Comparison of ENCODE assay signal across 1 cellular context in the genomic region with DNA sequence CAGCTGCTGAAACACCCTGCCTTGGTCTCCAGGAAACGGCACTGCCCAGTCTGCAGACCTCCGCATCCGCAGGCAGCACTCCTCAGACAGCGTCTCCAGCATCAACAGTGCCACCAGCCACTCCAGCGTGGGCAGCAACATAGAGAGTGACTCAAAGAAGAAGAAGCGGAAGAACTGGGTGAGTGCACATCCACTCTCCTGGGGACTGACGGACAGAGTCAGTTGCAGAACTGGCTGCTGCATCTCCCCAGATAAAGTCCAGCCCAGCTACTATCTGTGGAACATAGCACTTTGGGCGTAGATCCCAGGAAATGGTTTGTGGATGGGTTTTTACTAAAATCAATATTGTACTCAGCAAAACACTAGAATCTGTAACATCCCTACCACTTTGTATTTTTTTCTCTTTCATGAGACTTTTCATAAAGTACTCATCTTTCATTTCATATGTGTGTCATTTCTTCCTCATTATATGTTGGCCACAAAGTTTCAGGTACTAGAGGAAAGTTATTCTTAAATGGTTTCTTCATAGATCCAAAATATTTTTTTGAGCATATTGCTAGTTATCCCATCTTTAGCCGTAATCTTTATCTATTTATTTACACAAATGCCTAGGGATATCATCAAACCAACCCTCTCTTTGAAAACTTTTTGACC.
TF ChIP-seq lines count a peak whose summit lies in the region.

No MANE protein-coding gene starts in this region.

TF ChIP-seq in K562, 482 proteins besides CTCF, POLR2A, EP300 and RAD21 (continued from another document):
- TF ChIP-seq, protein P1, sequence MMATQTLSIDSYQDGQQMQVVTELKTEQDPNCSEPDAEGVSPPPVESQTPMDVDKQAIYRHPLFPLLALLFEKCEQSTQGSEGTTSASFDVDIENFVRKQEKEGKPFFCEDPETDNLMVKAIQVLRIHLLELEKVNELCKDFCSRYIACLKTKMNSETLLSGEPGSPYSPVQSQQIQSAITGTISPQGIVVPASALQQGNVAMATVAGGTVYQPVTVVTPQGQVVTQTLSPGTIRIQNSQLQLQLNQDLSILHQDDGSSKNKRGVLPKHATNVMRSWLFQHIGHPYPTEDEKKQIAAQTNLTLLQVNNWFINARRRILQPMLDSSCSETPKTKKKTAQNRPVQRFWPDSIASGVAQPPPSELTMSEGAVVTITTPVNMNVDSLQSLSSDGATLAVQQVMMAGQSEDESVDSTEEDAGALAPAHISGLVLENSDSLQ (IDR thresholded peaks at IDR 0.05) = peak; percentile 69
- TF ChIP-seq, protein P2, sequence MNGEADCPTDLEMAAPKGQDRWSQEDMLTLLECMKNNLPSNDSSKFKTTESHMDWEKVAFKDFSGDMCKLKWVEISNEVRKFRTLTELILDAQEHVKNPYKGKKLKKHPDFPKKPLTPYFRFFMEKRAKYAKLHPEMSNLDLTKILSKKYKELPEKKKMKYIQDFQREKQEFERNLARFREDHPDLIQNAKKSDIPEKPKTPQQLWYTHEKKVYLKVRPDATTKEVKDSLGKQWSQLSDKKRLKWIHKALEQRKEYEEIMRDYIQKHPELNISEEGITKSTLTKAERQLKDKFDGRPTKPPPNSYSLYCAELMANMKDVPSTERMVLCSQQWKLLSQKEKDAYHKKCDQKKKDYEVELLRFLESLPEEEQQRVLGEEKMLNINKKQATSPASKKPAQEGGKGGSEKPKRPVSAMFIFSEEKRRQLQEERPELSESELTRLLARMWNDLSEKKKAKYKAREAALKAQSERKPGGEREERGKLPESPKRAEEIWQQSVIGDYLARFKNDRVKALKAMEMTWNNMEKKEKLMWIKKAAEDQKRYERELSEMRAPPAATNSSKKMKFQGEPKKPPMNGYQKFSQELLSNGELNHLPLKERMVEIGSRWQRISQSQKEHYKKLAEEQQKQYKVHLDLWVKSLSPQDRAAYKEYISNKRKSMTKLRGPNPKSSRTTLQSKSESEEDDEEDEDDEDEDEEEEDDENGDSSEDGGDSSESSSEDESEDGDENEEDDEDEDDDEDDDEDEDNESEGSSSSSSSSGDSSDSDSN (IDR thresholded peaks at IDR 0.05; ENCODE audit: borderline replicate concordance in 1 of 2, low read depth in 2 of 2, low read length in 2 of 2) = 0 out of 4 replicates have a peak, but pooled peaks of 1 of the 2 experiments have one; percentile 77
- 0 out of 2 replicates have a peak, but pooled peaks have one; percentile 33 for TF ChIP-seq CBX5 (IDR thresholded peaks at IDR 0.05; ENCODE audit: borderline replicate concordance, low read depth)
- no peak for TF ChIP-seq YBX1 (IDR thresholded peaks at IDR 0.05)
